In the genomic region with DNA sequence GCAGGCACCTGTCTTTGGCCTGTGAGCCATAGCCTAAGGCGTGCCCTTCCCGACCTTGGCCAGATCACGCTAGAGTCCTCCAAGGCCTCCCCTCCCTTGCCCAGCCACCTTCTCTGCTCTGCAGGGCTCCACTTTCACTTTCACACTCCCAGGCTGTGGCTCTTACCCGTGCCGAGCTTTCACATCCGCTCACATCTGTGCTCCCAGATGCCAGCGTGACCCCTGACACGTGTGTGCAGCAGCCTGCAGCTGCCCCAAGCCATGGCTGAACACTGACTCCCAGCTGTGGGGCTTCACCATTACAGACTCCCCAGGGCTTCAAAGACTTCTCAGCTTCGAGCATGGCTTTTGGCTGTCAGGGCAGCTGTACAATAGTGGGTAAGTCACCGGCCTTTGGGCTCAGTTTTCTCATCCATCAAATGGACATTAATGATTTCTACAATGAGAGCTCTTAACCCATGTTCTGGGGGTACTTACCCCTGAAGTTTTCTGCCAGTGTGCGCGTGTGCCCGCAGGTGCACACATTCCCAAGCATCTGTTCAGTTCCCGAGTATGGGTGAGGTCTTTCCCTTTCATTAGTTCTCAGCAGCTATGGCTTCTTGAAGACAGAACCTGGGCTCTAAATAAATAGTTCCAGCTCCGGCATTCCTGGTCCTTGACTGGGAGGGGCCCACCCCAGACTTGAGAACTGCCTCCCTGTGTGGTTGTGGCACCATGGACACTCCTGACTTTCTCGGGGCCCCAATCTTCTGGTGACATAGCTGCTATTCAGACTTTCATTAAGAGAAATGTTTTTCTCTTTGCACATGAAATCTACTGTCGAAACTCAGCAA, we compare ENCODE assay signal across 8 cellular contexts.
DNase-seq lines count a peak whose midpoint lies in the region; ATAC-seq, FAIRE-seq and TF ChIP-seq lines count a peak whose summit lies in the region.

No MANE protein-coding gene starts in this region.

- peak; percentile 73 for ATAC-seq in GM19467 (IDR thresholded peaks at IDR 0.05; ENCODE audit: unreplicated experiment)
- peak; percentile 74 for ATAC-seq in activated CD8-positive, alpha-beta T cell treated with anti-CD3 and anti-CD28 coated beads for 36 hours
- ATAC-seq in natural killer cell treated with Interleukin-12 subunit alpha and Interleukin-12 subunit beta and Interleukin-15 and Interleukin-18, amount 100 ng/mL, for 72 hours = peak; percentile 68 to 74

- intact Hi-C loops in CD14-positive monocyte (cut with micrococcal nuclease) (loop anchor here (5.0 to 10.0 kb wide), 4 partner anchors 57 to 310 kb away; partner anchors contain the start of genes C9orf43 (in 2 of the 2) and POLE3 (in 2 of the 2)), endothelial cell of umbilical vein (cut with micrococcal nuclease) (loop anchor here (1.0 kb wide), 1 partner anchor 41 kb away; no protein-coding TSS in a partner anchor), stomach (cut with DNase I; ENCODE audit: low total_unique reads) (no loop called here)
- intact Hi-C loops in activated CD8-positive, alpha-beta T cell treated with anti-CD3 and anti-CD28 coated beads for 36 hours (cut with micrococcal nuclease) = no loop called here

- H3K36me3 Mint-ChIP-seq in CD14-positive monocyte = peaks cover 44 to 51% of the 10 kb centered on the region in 2 donors
- H3K36me3 Mint-ChIP-seq in activated CD8-positive, alpha-beta T cell treated with anti-CD3 and anti-CD28 coated beads for 36 hours (ENCODE audit: low read depth) = peaks cover 54% of the 10 kb centered on the region
- no peaks in the 10 kb centered on the region for H3K36me3 Mint-ChIP-seq in natural killer cell treated with Interleukin-12 subunit alpha and Interleukin-12 subunit beta and Interleukin-15 and Interleukin-18, amount 100 ng/mL, for 72 hours

- peak overlapping the region; percentile 20 for H3K27ac ChIP-seq in endothelial cell of umbilical vein (ENCODE audit: insufficient read depth, low read depth, low read length)
- peak overlapping the region; percentile 88 to 91 (median 91) for H3K27ac ChIP-seq in stomach

- H3K9me1 ChIP-seq in endothelial cell of umbilical vein (replicated peaks; ENCODE audit: control insufficient read depth, extremely low read depth, insufficient read depth, low read length) = no peaks in the 10 kb centered on the region

- peaks cover 19% of the 10 kb centered on the region for H3K79me2 ChIP-seq in endothelial cell of umbilical vein (ENCODE audit: control insufficient read depth, insufficient read depth, low read length)

- POLR2A ChIA-PET in activated CD8-positive, alpha-beta T cell treated with anti-CD3 and anti-CD28 coated beads for 36 hours (lab: Charles Lee) = interaction anchor here (0.9 to 6.2 kb wide), 7 partner anchors 9 to 363 kb away, joined by 3 to 50 read pairs (median 5); partner anchors contain the start of genes C9orf43 and POLE3
- POLR2A ChIA-PET in endothelial cell of umbilical vein (lab: Charles Lee) = interaction anchor here (1.1 kb wide), 1 partner anchor 49 kb away, joined by 3 read pairs; no protein-coding TSS in a partner anchor

- peaks cover 5 to 44% of the 10 kb centered on the region in 2 experiments for H3K36me3 ChIP-seq in endothelial cell of umbilical vein (ENCODE audit: control insufficient read depth in 2 of 2, extremely low read depth in 1 of 2, insufficient read depth in 2 of 2, low read length in 2 of 2)
- H3K36me3 ChIP-seq in stomach = peaks cover 16 to 40% (median 37%) of the 10 kb centered on the region in 4 donors

- H3K27me3 Mint-ChIP-seq in CD14-positive monocyte (ENCODE audit: low read depth in 3 of 3) = peaks cover 0 to 2% (median 0%) of the 10 kb centered on the region in 3 donors
- H3K27me3 Mint-ChIP-seq in activated CD8-positive, alpha-beta T cell treated with anti-CD3 and anti-CD28 coated beads for 36 hours = no peaks in the 10 kb centered on the region
- H3K27me3 Mint-ChIP-seq in natural killer cell treated with Interleukin-12 subunit alpha and Interleukin-12 subunit beta and Interleukin-15 and Interleukin-18, amount 100 ng/mL, for 72 hours = no peaks in the 10 kb centered on the region

- H3K9me3 Mint-ChIP-seq in CD14-positive monocyte = no peaks in the 10 kb centered on the region
- no peaks in the 10 kb centered on the region for H3K9me3 Mint-ChIP-seq in activated CD8-positive, alpha-beta T cell treated with anti-CD3 and anti-CD28 coated beads for 36 hours
- no peaks in the 10 kb centered on the region for H3K9me3 Mint-ChIP-seq in natural killer cell treated with Interleukin-12 subunit alpha and Interleukin-12 subunit beta and Interleukin-15 and Interleukin-18, amount 100 ng/mL, for 72 hours

- H3K4me3 Mint-ChIP-seq in CD14-positive monocyte = peak overlapping the region; percentile 71 to 92
- H3K4me3 Mint-ChIP-seq in activated CD8-positive, alpha-beta T cell treated with anti-CD3 and anti-CD28 coated beads for 36 hours = peak overlapping the region; percentile 85
- H3K4me3 Mint-ChIP-seq in natural killer cell treated with Interleukin-12 subunit alpha and Interleukin-12 subunit beta and Interleukin-15 and Interleukin-18, amount 100 ng/mL, for 72 hours = peak overlapping the region; percentile 80

- H3K4me3 ChIP-seq in endothelial cell of umbilical vein (replicated peaks in 1 of 3; ENCODE audit: insufficient read depth in 1 of 3, low read depth in 1 of 3, low read length in 3 of 3) = no peak overlapping the region
- peak overlapping the region; percentile 15 to 31 (median 24) for H3K4me3 ChIP-seq in stomach

- TF ChIP-seq POLR2A in endothelial cell of umbilical vein (IDR thresholded peaks at IDR 0.05; ENCODE audit: low read depth, low read length) (no peak), stomach (IDR thresholded peaks at IDR 0.05) (no peak)

- 25 to 32% (median 30%) methylated on average over 16 to 17 of the region's 17 CpGs for WGBS in stomach, 5 donors

- no peaks in the 10 kb centered on the region for H4K20me1 ChIP-seq in endothelial cell of umbilical vein (replicated peaks; ENCODE audit: control insufficient read depth, extremely low read depth, insufficient read depth, low read length)

- dilution Hi-C loops in endothelial cell of umbilical vein (cut with MboI; ENCODE audit: extremely low pct_ligation_motif_present, low sequenced_read_pairs) = no loop called here

- H3K4me1 Mint-ChIP-seq in CD14-positive monocyte = peaks cover 93% of the 10 kb centered on the region
- H3K4me1 Mint-ChIP-seq in activated CD8-positive, alpha-beta T cell treated with anti-CD3 and anti-CD28 coated beads for 36 hours (ENCODE audit: low read depth) = peaks cover 90% of the 10 kb centered on the region
- H3K4me1 Mint-ChIP-seq in natural killer cell treated with Interleukin-12 subunit alpha and Interleukin-12 subunit beta and Interleukin-15 and Interleukin-18, amount 100 ng/mL, for 72 hours (ENCODE audit: low read depth in 2 of 2) = peaks cover 85 to 89% of the 10 kb centered on the region in 2 donors

- no peak overlapping the region for H2AFZ ChIP-seq in endothelial cell of umbilical vein (ENCODE audit: low read depth, low read length)

- no TSS peak for BruUV-seq in endothelial cell of umbilical vein (replicated peaks; lab: Mats Ljungman, UMichigan)

- CTCF ChIA-PET in activated CD8-positive, alpha-beta T cell treated with anti-CD3 and anti-CD28 coated beads for 36 hours (lab: Charles Lee) = interaction anchor here (0.7 to 27.7 kb wide), 16 partner anchors 10 to 309 kb away, joined by 3 to 621 read pairs (median 7); partner anchors contain the start of genes ALAD, C9orf43, CDC26 and POLE3
- CTCF ChIA-PET in endothelial cell of umbilical vein (lab: Charles Lee) = interaction anchor here (1.0 to 3.1 kb wide), 9 partner anchors 10 to 180 kb away, joined by 3 to 22 read pairs (median 6); partner anchors contain the start of gene ALAD

- peak; percentile 70 for FAIRE-seq in endothelial cell of umbilical vein (lab: Jason Lieb, UNC)

- no peak for TF ChIP-seq EP300 in stomach (IDR thresholded peaks at IDR 0.05)

- peak; percentile 90 for DNase-seq in CD14-positive monocyte (ENCODE audit: low spot score)
- peak; percentile 61 for DNase-seq in HT-29 (ENCODE audit: low spot score)
- DNase-seq in activated CD8-positive, alpha-beta T cell treated with anti-CD3 and anti-CD28 coated beads for 36 hours = peak; percentile 94
- peak; percentile 55 for DNase-seq in endothelial cell of umbilical vein (ENCODE audit: low read depth, low spot score)
- DNase-seq in natural killer cell treated with Interleukin-12 subunit alpha and Interleukin-12 subunit beta and Interleukin-15 and Interleukin-18, amount 100 ng/mL, for 72 hours (ENCODE audit: low spot score) = peak; percentile 86
- DNase-seq in stomach = peak; percentile 84
- DNase-seq in NCI-H1694 treated with DMSO at 0.1 percent for 48 hours (lab: John Stamatoyannopoulos, UW) = no peak

- H3K27me3 ChIP-seq in endothelial cell of umbilical vein (ENCODE audit: control insufficient read depth in 2 of 2, insufficient read depth in 2 of 2, low read length in 2 of 2) (no peaks in the 10 kb centered on the region), stomach (no peaks in the 10 kb centered on the region)

- H3K9me3 ChIP-seq in endothelial cell of umbilical vein (replicated peaks; ENCODE audit: control insufficient read depth, insufficient read depth, low read length) (no peaks in the 10 kb centered on the region), stomach (no peaks in the 10 kb centered on the region)

- peaks cover 53% of the 10 kb centered on the region for H3K4me1 ChIP-seq in endothelial cell of umbilical vein (ENCODE audit: control insufficient read depth, extremely low read depth, insufficient read depth, low read length)
- H3K4me1 ChIP-seq in stomach = peaks cover 52 to 99% (median 63%) of the 10 kb centered on the region in 4 donors

- TF ChIP-seq CTCF in CD14-positive monocyte (IDR thresholded peaks at IDR 0.05) (peak; percentile 64), endothelial cell of umbilical vein (IDR thresholded peaks at IDR 0.05; ENCODE audit: extremely low read depth in 1 of 2, insufficient read depth in 1 of 2, low read depth in 1 of 2, low read length in 2 of 2) (no peak), stomach (IDR thresholded peaks at IDR 0.05) (peak in 4 of 7 experiments; percentile 26 to 53 (median 41))
- peak; percentile 46 for TF ChIP-seq CTCF in activated CD8-positive, alpha-beta T cell treated with anti-CD3 and anti-CD28 coated beads for 36 hours (IDR thresholded peaks at IDR 0.05)

- H3K4me2 ChIP-seq in endothelial cell of umbilical vein (ENCODE audit: insufficient read depth, low read length) = peak overlapping the region; percentile 28

- no peak overlapping the region for H3K9ac ChIP-seq in endothelial cell of umbilical vein (replicated peaks; ENCODE audit: extremely low read depth, insufficient read depth, low read length)

- peak overlapping the region; percentile 94 to 99 (median 97) for H3K27ac Mint-ChIP-seq in CD14-positive monocyte
- H3K27ac Mint-ChIP-seq in activated CD8-positive, alpha-beta T cell treated with anti-CD3 and anti-CD28 coated beads for 36 hours = peak overlapping the region; percentile 95
- peak overlapping the region; percentile 96 for H3K27ac Mint-ChIP-seq in natural killer cell treated with Interleukin-12 subunit alpha and Interleukin-12 subunit beta and Interleukin-15 and Interleukin-18, amount 100 ng/mL, for 72 hours

TF ChIP-seq in endothelial cell of umbilical vein, 7 proteins besides CTCF, POLR2A, EP300 and RAD21 (continues in another document):
- no peak for TF ChIP-seq MYC (IDR thresholded peaks at IDR 0.05; ENCODE audit: low read depth, low read length)

Comparison
In these comparisons a context has a peak if more than half of its experiments do, and no peak if none do; other contexts are left out.
1. CTCF ChIP-seq: peak in CD14-positive monocyte (single experiment), activated CD8-positive, alpha-beta T cell treated with anti-CD3 and anti-CD28 coated beads for 36 hours (single experiment) and stomach (4 of 7); none in endothelial cell of umbilical vein (0 of 2).
2. H3K4me3 ChIP-seq: peak in stomach (4 of 4); none in endothelial cell of umbilical vein (0 of 3).
3. intact Hi-C loops: an anchor here in CD14-positive monocyte (5.0 to 10.0 kb wide) and endothelial cell of umbilical vein (1.0 kb wide); none called in activated CD8-positive, alpha-beta T cell treated with anti-CD3 and anti-CD28 coated beads for 36 hours and stomach.
4. Peak in every context shown above with its lines, with median percentiles within 50 percentile points of each other: H3K27ac Mint-ChIP-seq, H3K4me3 Mint-ChIP-seq and ATAC-seq.